ENCODE assay signal across 1 cellular context in genomic region chr3:24365168-24365567, GRCh38.
A peak's percentile ranks its signal among the peaks of the same experiment; 100 is the strongest.
TF ChIP-seq lines count a peak whose summit lies in the region.

No MANE protein-coding gene starts in this region.

TF ChIP-seq in HepG2, 621 proteins besides CTCF, POLR2A, EP300 and RAD21 (continued from another document and continues in another):
- no peak for TF ChIP-seq ZNF616 (CRISPR knock-in tag; IDR thresholded peaks at IDR 0.05; ENCODE audit: low read depth)
- no peak for TF ChIP-seq ZNF850 (CRISPR knock-in tag; conservative IDR thresholded peaks at IDR 0.05)
- TF ChIP-seq TBP (CRISPR knock-in tag; IDR thresholded peaks at IDR 0.05) = no peak
- TF ChIP-seq BCL6 (CRISPR knock-in tag; IDR thresholded peaks at IDR 0.05) = 0 out of 2 replicates have a peak, but pooled peaks have one; percentile 54
- no peak for TF ChIP-seq ATRX (CRISPR knock-in tag; IDR thresholded peaks at IDR 0.05; ENCODE audit: borderline replicate concordance)
- TF ChIP-seq ZBTB7B (CRISPR knock-in tag; IDR thresholded peaks at IDR 0.05) = no peak
- 0 out of 4 replicates have a peak, but pooled peaks of 1 of the 2 experiments have one; percentile 47 for TF ChIP-seq ATF4 (CRISPR knock-in tag; IDR thresholded peaks at IDR 0.05)
- peak; percentile 83 for TF ChIP-seq MED1 (CRISPR knock-in tag; IDR thresholded peaks at IDR 0.05)
- peak; percentile 99 for TF ChIP-seq ZNF264 (CRISPR knock-in tag; IDR thresholded peaks at IDR 0.05)
- no peak for TF ChIP-seq ZNF382 (CRISPR knock-in tag; IDR thresholded peaks at IDR 0.05; ENCODE audit: borderline replicate concordance)
- TF ChIP-seq KLF11 (CRISPR knock-in tag; IDR thresholded peaks at IDR 0.05) = no peak
- no peak for TF ChIP-seq TRAFD1 (CRISPR knock-in tag; IDR thresholded peaks at IDR 0.05; ENCODE audit: borderline replicate concordance)
- peak; percentile 85 for TF ChIP-seq ARID5B (CRISPR knock-in tag; IDR thresholded peaks at IDR 0.05)
- no peak for TF ChIP-seq NPAS2 (CRISPR knock-in tag; IDR thresholded peaks at IDR 0.05; ENCODE audit: borderline replicate concordance)
- TF ChIP-seq MLXIP (CRISPR knock-in tag; IDR thresholded peaks at IDR 0.05; ENCODE audit: borderline replicate concordance) = no peak
- TF ChIP-seq, protein P1, sequence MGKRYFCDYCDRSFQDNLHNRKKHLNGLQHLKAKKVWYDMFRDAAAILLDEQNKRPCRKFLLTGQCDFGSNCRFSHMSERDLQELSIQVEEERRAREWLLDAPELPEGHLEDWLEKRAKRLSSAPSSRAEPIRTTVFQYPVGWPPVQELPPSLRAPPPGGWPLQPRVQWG (CRISPR knock-in tag; IDR thresholded peaks at IDR 0.05; ENCODE audit: borderline replicate concordance, low read depth) = no peak
- TF ChIP-seq MTA1 (CRISPR knock-in tag; IDR thresholded peaks at IDR 0.05; ENCODE audit: borderline replicate concordance) = no peak
- TF ChIP-seq SP5 (CRISPR knock-in tag; IDR thresholded peaks at IDR 0.05; ENCODE audit: borderline replicate concordance, low read depth) = no peak
- no peak for TF ChIP-seq HMG20B (CRISPR knock-in tag; conservative IDR thresholded peaks at IDR 0.05)
- TF ChIP-seq SP2 (CRISPR knock-in tag; IDR thresholded peaks at IDR 0.05) = no peak
- TF ChIP-seq NCOA2 (CRISPR knock-in tag; IDR thresholded peaks at IDR 0.05) = peak; percentile 70
- TF ChIP-seq HBP1 (CRISPR knock-in tag; IDR thresholded peaks at IDR 0.05; ENCODE audit: low read depth) = no peak
- peak; percentile 94 for TF ChIP-seq SALL1 (CRISPR knock-in tag; IDR thresholded peaks at IDR 0.05)
- no peak for TF ChIP-seq KDM6A (CRISPR knock-in tag; IDR thresholded peaks at IDR 0.05; ENCODE audit: low read depth)
- no peak for TF ChIP-seq ZFX (CRISPR knock-in tag; IDR thresholded peaks at IDR 0.05; ENCODE audit: low read depth)
- TF ChIP-seq FOSL1 (CRISPR knock-in tag; IDR thresholded peaks at IDR 0.05; ENCODE audit: borderline replicate concordance) = peak; percentile 71; the same call in 1 of the 2 replicates
- TF ChIP-seq ZNF547 (CRISPR knock-in tag; IDR thresholded peaks at IDR 0.05) = no peak
- TF ChIP-seq TRIM22 (IDR thresholded peaks at IDR 0.05) = no peak
- TF ChIP-seq HNF4G (IDR thresholded peaks at IDR 0.05; ENCODE audit: borderline replicate concordance, low read depth, low read length) = peak; percentile 4; the same call in 1 of the 2 replicates
- no peak for TF ChIP-seq HNF4G (CRISPR knock-in tag; IDR thresholded peaks at IDR 0.05; ENCODE audit: borderline replicate concordance, low read depth)
- no peak for TF ChIP-seq ZNF234 (CRISPR knock-in tag; conservative IDR thresholded peaks at IDR 0.05)
- TF ChIP-seq EZH2 (conservative IDR thresholded peaks at IDR 0.05; ENCODE audit: low read depth, low read length) = no peak
- TF ChIP-seq ZNF672 (CRISPR knock-in tag; IDR thresholded peaks at IDR 0.05) = no peak
- TF ChIP-seq MED13 (CRISPR knock-in tag; IDR thresholded peaks at IDR 0.05) = no peak
- TF ChIP-seq ZBTB3 (CRISPR knock-in tag; IDR thresholded peaks at IDR 0.05; ENCODE audit: borderline replicate concordance, low read depth) = no peak
- TF ChIP-seq HIVEP1 (CRISPR knock-in tag; IDR thresholded peaks at IDR 0.05) = no peak
- TF ChIP-seq E2F1 (CRISPR knock-in tag; IDR thresholded peaks at IDR 0.05) = no peak
- TF ChIP-seq MAFK (conservative IDR thresholded peaks at IDR 0.05 in 1 of 2, IDR thresholded peaks at IDR 0.05 in 1 of 2; ENCODE audit: low read length in 2 of 2) = no peak
- peak; percentile 83 for TF ChIP-seq SAP130 (CRISPR knock-in tag; IDR thresholded peaks at IDR 0.05; ENCODE audit: low read depth)
- TF ChIP-seq FOXM1 (CRISPR knock-in tag; IDR thresholded peaks at IDR 0.05) = no peak
- peak; percentile 92 for TF ChIP-seq HOMEZ (CRISPR knock-in tag; IDR thresholded peaks at IDR 0.05; ENCODE audit: low read depth)
- TF ChIP-seq ZNF160 (CRISPR knock-in tag; IDR thresholded peaks at IDR 0.05) = peak; percentile 39; the same call in 1 of the 2 replicates
- no peak; the same call in 1 of the 2 replicates for TF ChIP-seq RXRA (CRISPR knock-in tag; IDR thresholded peaks at IDR 0.05)
- TF ChIP-seq ZBTB34 (CRISPR knock-in tag; IDR thresholded peaks at IDR 0.05) = no peak
- TF ChIP-seq ZKSCAN5 (CRISPR knock-in tag; IDR thresholded peaks at IDR 0.05) = no peak
- no peak for TF ChIP-seq RBM39 (IDR thresholded peaks at IDR 0.05; ENCODE audit: low read depth, low read length, poor library complexity, severe bottlenecking)
- no peak for TF ChIP-seq RFX5 (IDR thresholded peaks at IDR 0.05; ENCODE audit: low read depth, low read length)
- peak; percentile 57; the same call in 1 of the 2 replicates for TF ChIP-seq HOXA3 (CRISPR knock-in tag; IDR thresholded peaks at IDR 0.05)
- no peak for TF ChIP-seq MYPOP (CRISPR knock-in tag; IDR thresholded peaks at IDR 0.05)
